In the genomic region with DNA sequence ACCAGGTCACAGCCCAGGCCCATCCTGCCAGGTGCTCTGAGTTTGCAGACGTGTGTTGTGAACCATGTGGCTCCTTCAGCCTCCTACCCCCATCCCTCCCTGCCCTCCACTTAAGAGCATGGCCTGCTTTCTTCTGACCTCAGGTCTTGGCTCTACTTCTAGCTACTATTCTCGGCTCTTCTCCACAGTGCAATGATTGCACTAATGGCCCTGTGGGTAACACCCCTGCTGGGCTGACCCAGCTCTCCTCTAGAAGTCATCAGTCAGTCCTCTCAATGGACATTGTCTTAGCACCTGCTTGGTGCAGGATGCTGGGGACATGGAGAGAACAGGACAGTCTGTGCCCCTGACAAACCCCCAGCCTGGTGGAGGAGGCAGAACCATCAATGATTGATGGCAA, we compare ENCODE assay signal across 21 cellular contexts.
"Had no signal": no experiment of that assay in that cellular context is flagged by ENCODE, and none has a peak within 500 bp of the region (broad histone marks: within the 10 kb centered on the region; RNA-seq: fewer than 3 reads in every experiment).

No MANE protein-coding gene starts in this region.

- DNase-seq: activated CD4-positive, alpha-beta T cell treated with anti-CD3 and anti-CD28 coated beads for 1 hour; activated CD4-positive, alpha-beta T cell treated with anti-CD3 and anti-CD28 coated beads, Interleukin-2, amount 50 U/mL, for 1 hour; activated naive CD4-positive, alpha-beta T cell treated with anti-CD3 and anti-CD28 coated beads, Interleukin-2, amount 50 U/mL, for 16 hours; activated naive CD8-positive, alpha-beta T cell treated with anti-CD3 and anti-CD28 coated beads, Interleukin-2, amount 50 U/mL, for 24 hours; activated T-cell treated with anti-CD3 and anti-CD28 coated beads, Interleukin-2, amount 50 U/mL, for 1 hour; dermis blood vessel endothelial cell; effector CD8-positive, alpha-beta T cell; erythroblast; foreskin keratinocyte; hippocampal formation; kidney glomerular epithelial cell; left lung; mammary epithelial cell; midbrain; SK-N-SH; stimulated activated CD4-positive, alpha-beta T cell treated with anti-CD3 and anti-CD28 coated beads, Interleukin-2, amount 100 ng/mL, for 48 hours; stimulated activated naive CD4-positive, alpha-beta T cell; testis; WERI-Rb-1 had no signal

- ATAC-seq: activated naive CD8-positive, alpha-beta T cell treated with anti-CD3 and anti-CD28 coated beads, Interleukin-2, amount 50 U/mL, for 24 hours; foreskin keratinocyte; left lung had no signal

- H3K4me3 ChIP-seq: cardiac muscle cell, left lung, testis had no signal

- H3K27me3 ChIP-seq: left lung, testis had no signal

- H3K4me1 ChIP-seq: foreskin keratinocyte, left lung, parathyroid adenoma, testis had no signal

- H3K27ac ChIP-seq: cardiac muscle cell, foreskin keratinocyte, left lung, parathyroid adenoma, testis, WERI-Rb-1 had no signal

- H3K36me3 ChIP-seq: cardiac muscle cell, left lung, WERI-Rb-1 had no signal

- H3K9me3 ChIP-seq: testis had no signal
